ENCODE assay signal across 19 cellular contexts in genomic region chr9:14356376-14356775, GRCh38. TPM values are rescaled to one million over a fixed set of nuclear protein-coding genes. Genes with fewer than 3 reads are reported as not detected.
"Had no signal": no experiment of that assay in that cellular context is flagged by ENCODE, and none has a peak within 500 bp of the region (broad histone marks: within the 10 kb centered on the region; RNA-seq: fewer than 3 reads in every experiment).

No MANE protein-coding gene starts in this region.

- H3K36me3 ChIP-seq: right atrium auricular region, suprapubic skin had no signal

- DNase-seq: activated CD4-positive, alpha-beta memory T cell treated with anti-CD3 and anti-CD28 coated beads, Interleukin-2, amount 10 ng/mL, durations not matched to agents 7 days and 5 days; activated effector memory CD4-positive, alpha-beta T cell treated with Interleukin-2 at 50 U/mL for 16 hours; activated T-cell treated with anti-CD3 and anti-CD28 coated beads, Interleukin-2, amount 50 U/mL, for 4 hours; effector memory CD4-positive, alpha-beta T cell; foreskin keratinocyte; mucosa of descending colon; naive thymus-derived CD8-positive, alpha-beta T cell; nucleus accumbens; small intestine; stimulated activated naive CD8-positive, alpha-beta T cell treated with anti-CD3 and anti-CD28 coated beads, Interleukin-15, Interleukin-2, amounts not matched to agents 100 U/mL and 50 U/mL, for 24 hours had no signal

- H3K27ac ChIP-seq: foreskin keratinocyte, SK-N-MC, suprapubic skin had no signal

- H3K27me3 ChIP-seq: right atrium auricular region, suprapubic skin had no signal

- FAIRE-seq: islet of Langerhans, small intestine had no signal

- H3K4me1 Mint-ChIP-seq: activated CD4-positive, alpha-beta memory T cell treated with anti-CD3 and anti-CD28 coated beads, Interleukin-2, amount 10 ng/mL, durations not matched to agents 7 days and 5 days had no signal

- H3K36me3 Mint-ChIP-seq: activated naive CD4-positive, alpha-beta T cell treated with anti-CD3 and anti-CD28 coated beads, Interleukin-2, amount 50 U/mL, for 72 hours; naive thymus-derived CD8-positive, alpha-beta T cell had no signal

- ATAC-seq: activated naive CD4-positive, alpha-beta T cell treated with anti-CD3 and anti-CD28 coated beads, Interleukin-2, amount 50 U/mL, for 72 hours; activated T-cell treated with anti-CD3 and anti-CD28 coated beads, Interleukin-2, amount 50 U/mL, for 4 hours; foreskin keratinocyte; mucosa of descending colon; naive thymus-derived CD8-positive, alpha-beta T cell; stimulated activated naive CD8-positive, alpha-beta T cell treated with anti-CD3 and anti-CD28 coated beads, Interleukin-15, Interleukin-2, amounts not matched to agents 100 U/mL and 50 U/mL, for 24 hours had no signal

- H3K9me3 Mint-ChIP-seq: activated CD4-positive, alpha-beta memory T cell treated with anti-CD3 and anti-CD28 coated beads, Interleukin-2, amount 10 ng/mL, durations not matched to agents 7 days and 5 days; activated naive CD4-positive, alpha-beta T cell treated with anti-CD3 and anti-CD28 coated beads, Interleukin-2, amount 50 U/mL, for 72 hours; activated T-cell treated with anti-CD3 and anti-CD28 coated beads, Interleukin-2, amount 50 U/mL, for 4 hours; central memory CD8-positive, alpha-beta T cell; dendritic cell treated with granulocyte-macrophage colony-stimulating factor and Interleukin-4, amounts not matched to agents 40 ng/mL and 50 ng/mL, for 4 days; naive thymus-derived CD8-positive, alpha-beta T cell had no signal

- H3K4me3 ChIP-seq: mucosa of descending colon, right atrium auricular region, SK-N-MC, suprapubic skin had no signal

- H3K9me3 ChIP-seq: mucosa of descending colon, right atrium auricular region, suprapubic skin had no signal

- H3K27ac Mint-ChIP-seq: activated CD4-positive, alpha-beta memory T cell treated with anti-CD3 and anti-CD28 coated beads, Interleukin-2, amount 10 ng/mL, durations not matched to agents 7 days and 5 days; activated naive CD4-positive, alpha-beta T cell treated with anti-CD3 and anti-CD28 coated beads, Interleukin-2, amount 50 U/mL, for 72 hours; dendritic cell treated with granulocyte-macrophage colony-stimulating factor and Interleukin-4, amounts not matched to agents 40 ng/mL and 50 ng/mL, for 4 days; naive thymus-derived CD8-positive, alpha-beta T cell; progenitor cell of endocrine pancreas had no signal

- H3K4me1 ChIP-seq: foreskin keratinocyte had no signal

- H3K4me3 Mint-ChIP-seq: activated CD4-positive, alpha-beta memory T cell treated with anti-CD3 and anti-CD28 coated beads, Interleukin-2, amount 10 ng/mL, durations not matched to agents 7 days and 5 days; activated T-cell treated with anti-CD3 and anti-CD28 coated beads, Interleukin-2, amount 50 U/mL, for 4 hours; central memory CD8-positive, alpha-beta T cell; dendritic cell treated with granulocyte-macrophage colony-stimulating factor and Interleukin-4, amounts not matched to agents 40 ng/mL and 50 ng/mL, for 4 days; naive thymus-derived CD8-positive, alpha-beta T cell had no signal

RNA-seq across cellular contexts. Expression of gene NFIB, which starts 42.4 kb away (rescaled TPM):
- total RNA-seq: activated CD4-positive, alpha-beta memory T cell treated with anti-CD3 and anti-CD28 coated beads, Interleukin-2, amount 10 ng/mL, durations not matched to agents 7 days and 5 days; activated naive CD4-positive, alpha-beta T cell treated with anti-CD3 and anti-CD28 coated beads, Interleukin-2, amount 50 U/mL, for 72 hours; naive thymus-derived CD8-positive, alpha-beta T cell; T-helper 1 cell treated with Interleukin-12 subunit alpha and Interleukin-12 subunit beta and Interleukin-4 antibody, amounts not matched to agents 30 ng/mL and 1 ng/mL, for 36 hours had no signal
